22 cellular contexts compared by ENCODE assay signal in genomic region chr1:199056721-199057120, GRCh38.
"Had no signal": no experiment of that assay in that cellular context is flagged by ENCODE, and none has a peak within 500 bp of the region (broad histone marks: within the 10 kb centered on the region; RNA-seq: fewer than 3 reads in every experiment).

No MANE protein-coding gene starts in this region.

- H3K27me3 ChIP-seq: colonic mucosa, esophagus squamous epithelium, gastrocnemius medialis, heart right ventricle, left lung had no signal

- H3K27ac Mint-ChIP-seq: dendritic cell treated with granulocyte-macrophage colony-stimulating factor and Interleukin-4, amounts not matched to agents 40 ng/mL and 50 ng/mL, for 4 days; effector memory CD8-positive, alpha-beta T cell; endodermal cell; naive B cell had no signal

- H3K36me3 Mint-ChIP-seq: mesothelial cell of epicardium had no signal

- H3K4me1 ChIP-seq: colonic mucosa, esophagus squamous epithelium, gastrocnemius medialis, heart right ventricle, left lung, lower lobe of right lung had no signal

- H3K4me3 ChIP-seq: colonic mucosa, esophagus squamous epithelium, gastrocnemius medialis, heart right ventricle, left lung, lower lobe of right lung, mucosa of descending colon had no signal

- ATAC-seq: effector memory CD8-positive, alpha-beta T cell; gastrocnemius medialis; heart right ventricle; left cardiac atrium; left lung; left ventricle myocardium superior; lower lobe of right lung; mucosa of descending colon had no signal

- DNase-seq: colonic mucosa; cortex of kidney; effector CD8-positive, alpha-beta T cell; effector memory CD8-positive, alpha-beta T cell; endodermal cell; esophagus squamous epithelium; foreskin fibroblast; foreskin melanocyte; gastrocnemius medialis; glutamatergic neuron; head of caudate nucleus; heart right ventricle; hippocampal formation; left cardiac atrium; left lung; left ventricle myocardium superior; lower lobe of right lung; mesenchymal stem cell; mucosa of descending colon; naive B cell had no signal

- H3K4me1 Mint-ChIP-seq: naive B cell had no signal

- H3K36me3 ChIP-seq: colonic mucosa, esophagus squamous epithelium, gastrocnemius medialis, heart right ventricle, left lung, lower lobe of right lung had no signal

- H3K4me3 Mint-ChIP-seq: dendritic cell treated with granulocyte-macrophage colony-stimulating factor and Interleukin-4, amounts not matched to agents 40 ng/mL and 50 ng/mL, for 4 days; effector memory CD8-positive, alpha-beta T cell; endodermal cell; mesothelial cell of epicardium; naive B cell had no signal

- H3K27me3 Mint-ChIP-seq: dendritic cell treated with granulocyte-macrophage colony-stimulating factor and Interleukin-4, amounts not matched to agents 40 ng/mL and 50 ng/mL, for 4 days; naive B cell had no signal

- H3K9me3 ChIP-seq: colonic mucosa, esophagus squamous epithelium, gastrocnemius medialis, left lung, lower lobe of right lung, mucosa of descending colon had no signal

- H3K27ac ChIP-seq: colonic mucosa, esophagus squamous epithelium, gastrocnemius medialis, heart right ventricle, left lung, lower lobe of right lung had no signal

- H3K9me3 Mint-ChIP-seq: effector memory CD8-positive, alpha-beta T cell; endodermal cell had no signal
